In the genomic region with DNA sequence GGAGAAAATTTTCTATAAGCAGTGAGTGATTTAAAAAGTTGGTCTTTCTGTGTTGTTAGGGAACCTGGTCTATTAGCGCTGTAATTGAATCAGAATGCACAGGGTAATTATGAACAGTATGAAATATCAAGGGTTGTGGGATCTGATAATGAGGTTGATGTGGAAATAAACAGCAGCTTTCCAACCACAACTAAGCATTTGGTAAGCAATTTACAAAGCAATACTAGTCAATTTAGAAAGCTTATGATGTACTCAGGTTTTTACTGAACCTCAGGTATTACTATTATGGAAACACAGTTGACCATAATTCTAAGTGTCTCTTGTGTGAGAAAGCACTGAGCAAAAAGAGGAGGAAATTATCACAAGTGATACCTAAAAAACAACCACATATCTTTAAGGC, we compare ENCODE assay signal across 20 cellular contexts. TPM values are rescaled to one million over a fixed set of nuclear protein-coding genes. Genes with fewer than 3 reads are reported as not detected.
A peak's percentile ranks its signal among the peaks of the same experiment; 100 is the strongest.
DNase-seq lines count a peak whose midpoint lies in the region; ATAC-seq and TF ChIP-seq lines count a peak whose summit lies in the region.
"Had no signal": no experiment of that assay in that cellular context is flagged by ENCODE, and none has a peak within 500 bp of the region (broad histone marks: within the 10 kb centered on the region; RNA-seq: fewer than 3 reads in every experiment).

No MANE protein-coding gene starts in this region.

- H3K27ac ChIP-seq in OCI-LY7 (ENCODE audit: low read depth, low read length, poor library complexity, severe bottlenecking) (no peak overlapping the region), Peyer's patch (peak overlapping the region in 1 of 4 donors; percentile 38)
- H3K27ac ChIP-seq: A549, SJSA1 had no signal

- no peaks in the 10 kb centered on the region for H4K20me1 ChIP-seq in OCI-LY7 (ENCODE audit: insufficient read depth, low read length)

- intact Hi-C loops in OCI-LY7 (cut with micrococcal nuclease; ENCODE audit: unreplicated experiment): no loop called here
- intact Hi-C loops in Right ventricle myocardium superior (cut with DNase I): no loop called here

- H3K9me3 Mint-ChIP-seq in activated T-cell treated with anti-CD3 and anti-CD28 coated beads, Interleukin-2, amount 50 U/mL, for 72 hours: no peaks in the 10 kb centered on the region
- no peaks in the 10 kb centered on the region for H3K9me3 Mint-ChIP-seq in central memory CD8-positive, alpha-beta T cell
- H3K9me3 Mint-ChIP-seq in stimulated activated naive CD8-positive, alpha-beta T cell treated with anti-CD3 and anti-CD28 coated beads, Interleukin-15, amount 100 ng/mL, for 72 hours: no peaks in the 10 kb centered on the region

- H3K4me3 ChIP-seq in OCI-LY7 (ENCODE audit: low read depth, low read length, poor library complexity, severe bottlenecking) (no peak overlapping the region), Peyer's patch (no peak overlapping the region)
- H3K4me3 ChIP-seq: A549, SJSA1 had no signal

- no TSS peak for BruUV-seq in OCI-LY7 (replicated peaks; lab: Mats Ljungman, UMichigan)

- peak overlapping the region; percentile 81 for H2AFZ ChIP-seq in OCI-LY7 (ENCODE audit: low read length)

- no peaks in the 10 kb centered on the region for H3K27me3 Mint-ChIP-seq in activated T-cell treated with anti-CD3 and anti-CD28 coated beads, Interleukin-2, amount 50 U/mL, for 72 hours (ENCODE audit: low read depth)
- H3K27me3 Mint-ChIP-seq in central memory CD8-positive, alpha-beta T cell: no peaks in the 10 kb centered on the region
- no peaks in the 10 kb centered on the region for H3K27me3 Mint-ChIP-seq in stimulated activated naive CD8-positive, alpha-beta T cell treated with anti-CD3 and anti-CD28 coated beads, Interleukin-15, amount 100 ng/mL, for 72 hours
- H3K27me3 Mint-ChIP-seq: B cell had no signal

- H3K79me2 ChIP-seq in OCI-LY7 (ENCODE audit: insufficient read depth, low read depth, low read length): no peaks in the 10 kb centered on the region

- no peaks in the 10 kb centered on the region for H3K27me3 ChIP-seq in Peyer's patch
- H3K27me3 ChIP-seq: SJSA1 had no signal

- POLR2A ChIA-PET in OCI-LY7 (lab: Charles Lee): interaction anchor here (0.9 to 1.9 kb wide), 3 partner anchors 9 to 12 kb away, joined by 3 to 7 read pairs (median 6); partner anchors contain the start of gene SMCHD1

- no peak for TF ChIP-seq POLR2A in Peyer's patch (IDR thresholded peaks at IDR 0.05)

- peaks cover 26% of the 10 kb centered on the region for H3K4me1 Mint-ChIP-seq in activated T-cell treated with anti-CD3 and anti-CD28 coated beads, Interleukin-2, amount 50 U/mL, for 72 hours (ENCODE audit: low read depth)
- H3K4me1 Mint-ChIP-seq in central memory CD8-positive, alpha-beta T cell: peaks cover 22% of the 10 kb centered on the region
- H3K4me1 Mint-ChIP-seq in stimulated activated naive CD8-positive, alpha-beta T cell treated with anti-CD3 and anti-CD28 coated beads, Interleukin-15, amount 100 ng/mL, for 72 hours: peaks cover 23% of the 10 kb centered on the region

- H3K4me2 ChIP-seq in OCI-LY7 (ENCODE audit: low read length): peak overlapping the region; percentile 7
- H3K4me2 ChIP-seq: A549 had no signal

- no peaks in the 10 kb centered on the region for H3K36me3 Mint-ChIP-seq in activated T-cell treated with anti-CD3 and anti-CD28 coated beads, Interleukin-2, amount 50 U/mL, for 72 hours (ENCODE audit: insufficient read depth in 2 of 2)
- no peaks in the 10 kb centered on the region for H3K36me3 Mint-ChIP-seq in central memory CD8-positive, alpha-beta T cell (ENCODE audit: insufficient read depth)

- peak; percentile 76 to 79 for ATAC-seq in activated T-cell treated with anti-CD3 and anti-CD28 coated beads, Interleukin-2, amount 50 U/mL, for 72 hours (replicated peaks in 1 of 2)
- peak; percentile 54 for ATAC-seq in central memory CD8-positive, alpha-beta T cell (replicated peaks; ENCODE audit: extremely low read depth, poor library complexity, severe bottlenecking)
- peak; percentile 88 for ATAC-seq in stimulated activated naive CD8-positive, alpha-beta T cell treated with anti-CD3 and anti-CD28 coated beads, Interleukin-15, amount 100 ng/mL, for 72 hours
- no peak for ATAC-seq in Right ventricle myocardium superior (ENCODE audit: poor library complexity)
- ATAC-seq: A549 had no signal

- CTCF ChIA-PET in OCI-LY7 (lab: Charles Lee; ENCODE audit: unreplicated experiment): no interaction called here

- DNase-seq in activated T-cell treated with anti-CD3 and anti-CD28 coated beads, Interleukin-2, amount 50 U/mL, for 72 hours: no peak
- no peak for DNase-seq in activated T-cell treated with anti-CD3 and anti-CD28 coated beads, Interleukin-2, amount 50 U/mL, for 1 hour
- no peak for DNase-seq in OCI-LY7 (ENCODE audit: low spot score)
- DNase-seq in central memory CD8-positive, alpha-beta T cell (ENCODE audit: low spot score in 2 of 2): no peak
- DNase-seq in stimulated activated naive CD8-positive, alpha-beta T cell treated with anti-CD3 and anti-CD28 coated beads, Interleukin-15, amount 100 ng/mL, for 72 hours: no peak
- DNase-seq in Right ventricle myocardium superior: no peak
- DNase-seq in Peyer's patch: no peak
- no peak for DNase-seq in NCI-H2081 treated with DMSO at 0.1 percent for 48 hours (lab: John Stamatoyannopoulos, UW)
- DNase-seq: Caco-2, DMS 273 treated with DMSO at 0.1 percent for 48 hours, IMR-90, NCI-H1105, NCI-H146, NCI-H2029, NCI-H226, NCI-H510A treated with DMSO at 0.1 percent for 48 hours, NCI-H748 treated with DMSO at 0.1 percent for 48 hours had no signal

- H3K4me1 ChIP-seq in OCI-LY7 (ENCODE audit: insufficient read depth, low read length, poor library complexity, severe bottlenecking): peaks cover 57% of the 10 kb centered on the region
- H3K4me1 ChIP-seq in Peyer's patch: peaks cover 0 to 14% (median 6%) of the 10 kb centered on the region in 4 donors
- H3K4me1 ChIP-seq: A549, Caco-2, SJSA1 had no signal

- TF ChIP-seq CTCF in OCI-LY7 (conservative IDR thresholded peaks at IDR 0.05; ENCODE audit: low read length) (no peak), Peyer's patch (IDR thresholded peaks at IDR 0.05) (no peak)

- H3K9me3 ChIP-seq in OCI-LY7 (ENCODE audit: low read length) (no peaks in the 10 kb centered on the region), Peyer's patch (no peaks in the 10 kb centered on the region)
- H3K9me3 ChIP-seq: A549, SJSA1 had no signal

- H3K4me3 Mint-ChIP-seq in activated T-cell treated with anti-CD3 and anti-CD28 coated beads, Interleukin-2, amount 50 U/mL, for 72 hours: no peak overlapping the region
- no peak overlapping the region for H3K4me3 Mint-ChIP-seq in central memory CD8-positive, alpha-beta T cell
- H3K4me3 Mint-ChIP-seq in stimulated activated naive CD8-positive, alpha-beta T cell treated with anti-CD3 and anti-CD28 coated beads, Interleukin-15, amount 100 ng/mL, for 72 hours: no peak overlapping the region
- H3K4me3 Mint-ChIP-seq: B cell had no signal

- H3K27ac Mint-ChIP-seq in activated T-cell treated with anti-CD3 and anti-CD28 coated beads, Interleukin-2, amount 50 U/mL, for 72 hours: no peak overlapping the region
- H3K27ac Mint-ChIP-seq in central memory CD8-positive, alpha-beta T cell (ENCODE audit: low read depth): no peak overlapping the region
- H3K27ac Mint-ChIP-seq in stimulated activated naive CD8-positive, alpha-beta T cell treated with anti-CD3 and anti-CD28 coated beads, Interleukin-15, amount 100 ng/mL, for 72 hours: no peak overlapping the region
- H3K27ac Mint-ChIP-seq: B cell had no signal

- H3K36me3 ChIP-seq in OCI-LY7 (ENCODE audit: insufficient read depth, low read length) (no peaks in the 10 kb centered on the region), Peyer's patch (no peaks in the 10 kb centered on the region)
- H3K36me3 ChIP-seq: SJSA1 had no signal

- no peaks in the 10 kb centered on the region for H3K9me2 ChIP-seq in OCI-LY7 (ENCODE audit: insufficient read depth, low read length)

RNA-seq across cellular contexts. Expression of gene SMCHD1, which starts 11.0 kb away (rescaled TPM):
- 100 to 1,000 TPM; 103 to 137 TPM for total RNA-seq in activated T-cell treated with anti-CD3 and anti-CD28 coated beads, Interleukin-2, amount 50 U/mL, for 72 hours
- 140 and 164 TPM in 2 replicates for total RNA-seq in OCI-LY7 (2014; rRNA removed; shearing (Covaris generic))
- total RNA-seq in OCI-LY7 (2022) (114 and 136 TPM in 2 replicates), Right ventricle myocardium superior (25.4 TPM), Peyer's patch (100 to 1,000 TPM in 3 of 4 donors, 10 to 100 TPM in 1; 57.2 to 204 (median 105) TPM)
